ENCODE assay signal across 8 cellular contexts in genomic region chr2:202911203-202911512, GRCh38. TPM values are rescaled to one million over a fixed set of nuclear protein-coding genes. Genes with fewer than 3 reads are reported as not detected.
DNase-seq lines count a peak whose midpoint lies in the region; ATAC-seq and TF ChIP-seq lines count a peak whose summit lies in the region.

No MANE protein-coding gene starts in this region.

- H3K23ac ChIP-seq in mesenchymal stem cell (ENCODE audit: low read length in 2 of 2): peak overlapping the region in 1 of 2 experiments; percentile 94

- no peak overlapping the region for H2AK5ac ChIP-seq in mesenchymal stem cell (ENCODE audit: low read length, severe bottlenecking)

- H3K9me3 ChIP-seq in body of pancreas: no peaks in the 10 kb centered on the region
- no peaks in the 10 kb centered on the region for H3K9me3 ChIP-seq in mesenchymal stem cell (ENCODE audit: control insufficient read depth, low read length)

- H3K4ac ChIP-seq in mesenchymal stem cell (ENCODE audit: low read depth in 1 of 2, low read length in 2 of 2): peak overlapping the region in 1 of 2 experiments; percentile 67

- no peak overlapping the region for H2BK5ac ChIP-seq in mesenchymal stem cell (ENCODE audit: low read depth, low read length, poor library complexity, severe bottlenecking)

- H3K27ac ChIP-seq in body of pancreas (peak overlapping the region in 3 of 4 donors; percentile 57 to 92 (median 88)), mesenchymal stem cell (ENCODE audit: low read length, poor library complexity, severe bottlenecking) (peak overlapping the region; percentile 100)

- peaks cover 6% of the 10 kb centered on the region for H3K79me1 ChIP-seq in mesenchymal stem cell (replicated peaks; ENCODE audit: low read length, poor library complexity, severe bottlenecking)

- no peak overlapping the region for H4K91ac ChIP-seq in mesenchymal stem cell (ENCODE audit: low read length)

- no peak for TF ChIP-seq CTCF in body of pancreas (IDR thresholded peaks at IDR 0.05)

- H2AFZ ChIP-seq in mesenchymal stem cell (ENCODE audit: low read depth, low read length): peak overlapping the region; percentile 81

- no peak overlapping the region for H2BK12ac ChIP-seq in mesenchymal stem cell (ENCODE audit: low read length in 2 of 2)

- peak overlapping the region; percentile 100 for H3K4me3 ChIP-seq in GM08714 (ENCODE audit: low read length)
- H3K4me3 ChIP-seq in body of pancreas: peak overlapping the region; percentile 69 to 74
- H3K4me3 ChIP-seq in mesenchymal stem cell (ENCODE audit: insufficient read depth in 1 of 2, low read depth in 1 of 2, low read length in 2 of 2): peak overlapping the region; percentile 69 to 99

- H2BK15ac ChIP-seq in mesenchymal stem cell (ENCODE audit: low read depth, poor library complexity, severe bottlenecking): no peak overlapping the region

- no peaks in the 10 kb centered on the region for H3K27me3 ChIP-seq in body of pancreas
- H3K27me3 ChIP-seq in mesenchymal stem cell (ENCODE audit: control insufficient read depth in 1 of 2, insufficient read depth in 1 of 2, low read length in 2 of 2): no peaks in the 10 kb centered on the region

- H3K9ac ChIP-seq in mesenchymal stem cell (ENCODE audit: low read length): peak overlapping the region; percentile 97

- TF ChIP-seq POLR2A in body of pancreas (IDR thresholded peaks at IDR 0.05): peak in 1 of 3 donors; percentile 37

- no peaks in the 10 kb centered on the region for H3K36me3 ChIP-seq in body of pancreas (replicated peaks in 1 of 2; ENCODE audit: insufficient read depth in 1 of 2, low read depth in 2 of 2)
- peaks cover 0 to 8% of the 10 kb centered on the region in 2 experiments for H3K36me3 ChIP-seq in mesenchymal stem cell (ENCODE audit: control insufficient read depth in 1 of 2, insufficient read depth in 2 of 2, low read depth in 1 of 2, low read length in 2 of 2)

- H3K4me1 ChIP-seq in body of pancreas: peaks cover 11% of the 10 kb centered on the region
- peaks cover 3% of the 10 kb centered on the region for H3K4me1 ChIP-seq in mesenchymal stem cell (ENCODE audit: control insufficient read depth, insufficient read depth, low read depth, low read length)

- peak; percentile 25 for ATAC-seq in HG03045 (IDR thresholded peaks at IDR 0.05; ENCODE audit: unreplicated experiment)
- ATAC-seq in body of pancreas: no peak

- H4K8ac ChIP-seq in mesenchymal stem cell (ENCODE audit: low read length): no peak overlapping the region

- peak overlapping the region in 1 of 2 experiments; percentile 78 for H3K18ac ChIP-seq in mesenchymal stem cell (ENCODE audit: low read depth in 1 of 2, low read length in 2 of 2)

- WGBS in body of pancreas, 2 donors: 0% methylated on average over 8 of the region's 8 CpGs
- WGBS in mesenchymal stem cell: 0% methylated on average over 8 of the region's 8 CpGs

- H2BK120ac ChIP-seq in mesenchymal stem cell (ENCODE audit: low read depth, low read length): no peak overlapping the region

- DNase-seq in body of pancreas: no peak
- no peak for DNase-seq in mesenchymal stem cell
- no peak for DNase-seq in NCI-H1417 treated with DMSO at 0.1 percent for 48 hours (lab: John Stamatoyannopoulos, UW)
- no peak for DNase-seq in Ammon's horn (ENCODE audit: low spot score)
- no peak for DNase-seq in stimulated activated naive CD4-positive, alpha-beta T cell treated with Interleukin-2 at 50 U/mL for 16 hours (lab: John Stamatoyannopoulos, UW)
- DNase-seq in midbrain (lab: John Stamatoyannopoulos, UW): no peak

- H3K4me2 ChIP-seq in mesenchymal stem cell (ENCODE audit: low read length, poor library complexity, severe bottlenecking): peak overlapping the region; percentile 75

- intact Hi-C loops in body of pancreas (cut with DNase I): no loop called here

- peak overlapping the region in 1 of 2 experiments; percentile 50 for H3K14ac ChIP-seq in mesenchymal stem cell (ENCODE audit: low read length in 2 of 2)

RNA-seq across cellular contexts. Expression of gene WDR12, which starts 0.3 kb away (rescaled TPM):
- total RNA-seq in body of pancreas: 1 to 10 TPM; 5.3 to 9.9 TPM
- polyA plus RNA-seq in mesenchymal stem cell (2013, experiment 1 of 2): 24.2 TPM
- 26.0 TPM for polyA plus RNA-seq in mesenchymal stem cell (2013, experiment 2 of 2)

RNA-seq across cellular contexts. Expression of gene CARF, which starts 0.9 kb away (rescaled TPM):
- 1 to 10 TPM; 2.6 to 8.0 TPM for total RNA-seq in body of pancreas
- polyA plus RNA-seq in mesenchymal stem cell (2013, experiment 1 of 2): 3.6 TPM
- polyA plus RNA-seq in mesenchymal stem cell (2013, experiment 2 of 2): 3.0 TPM

RNA-seq across cellular contexts. Expression of gene ICA1L, which starts 39.6 kb away (rescaled TPM):
- total RNA-seq in body of pancreas: 10 to 100 TPM in 1 of 2 donors, 1 to 10 TPM in 1; 6.7 to 34.6 TPM
- polyA plus RNA-seq in mesenchymal stem cell (2013, experiment 1 of 2): 1.5 TPM
- 1.7 TPM for polyA plus RNA-seq in mesenchymal stem cell (2013, experiment 2 of 2)
